In genomic region chr2:87488021-87488420, GRCh38 we compare ENCODE assay signal across 1 cellular context.
TF ChIP-seq lines count a peak whose summit lies in the region.

No MANE protein-coding gene starts in this region.

TF ChIP-seq in HepG2, 621 proteins besides CTCF, POLR2A, EP300 and RAD21:
- TF ChIP-seq ZNF768 (CRISPR knock-in tag; IDR thresholded peaks at IDR 0.05): peak; percentile 75; the same call in 1 of the 2 replicates
